ENCODE assay signal across 12 cellular contexts in the genomic region with DNA sequence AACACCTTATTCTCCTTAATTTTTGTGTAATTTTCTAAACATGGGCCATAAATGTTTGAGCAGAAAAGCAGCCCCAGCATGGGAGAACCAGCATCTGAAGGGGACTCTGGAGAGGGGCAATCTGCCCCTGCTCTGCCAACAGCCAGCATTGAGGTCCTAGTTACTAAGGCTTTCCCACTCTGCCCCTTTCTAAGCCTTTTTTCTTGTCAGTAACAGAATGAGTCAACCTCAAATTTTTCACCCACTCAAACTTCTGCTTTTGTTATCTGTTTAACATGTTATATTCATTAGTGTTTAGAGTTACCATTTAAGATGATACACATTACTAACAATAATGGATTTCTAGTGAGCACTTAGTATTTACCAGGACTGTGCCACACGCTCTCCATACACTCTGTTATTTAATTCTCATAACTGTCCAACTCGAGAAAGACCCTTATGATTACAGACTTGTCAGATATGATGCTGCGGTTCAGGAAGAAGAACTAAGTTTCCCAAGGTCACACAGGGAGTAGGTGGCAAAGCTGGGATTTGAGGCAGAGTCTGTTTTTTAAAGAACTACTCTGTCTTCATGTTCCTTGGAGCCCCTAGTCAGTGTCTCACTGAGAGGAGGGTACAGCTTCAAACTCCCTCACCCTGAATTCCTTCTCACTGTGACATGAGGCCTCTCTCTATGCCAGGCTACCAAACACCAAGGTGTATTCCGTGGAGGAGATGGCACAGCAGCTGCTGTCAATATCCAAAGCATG. TPM values are rescaled to one million over a fixed set of nuclear protein-coding genes. Genes with fewer than 3 reads are reported as not detected.
DNase-seq lines count a peak whose midpoint lies in the region; ATAC-seq and TF ChIP-seq lines count a peak whose summit lies in the region.
"Had no signal": no experiment of that assay in that cellular context is flagged by ENCODE, and none has a peak within 500 bp of the region (broad histone marks: within the 10 kb centered on the region; RNA-seq: fewer than 3 reads in every experiment).

No MANE protein-coding gene starts in this region.

- H3K4me1 ChIP-seq in left lung (no peaks in the 10 kb centered on the region), neural progenitor cell (no peaks in the 10 kb centered on the region)

- no peak overlapping the region for H3K4me2 ChIP-seq in neural progenitor cell

- peaks cover 0 to 5% of the 10 kb centered on the region in 2 donors for H3K27me3 ChIP-seq in left lung
- no peaks in the 10 kb centered on the region for H3K27me3 ChIP-seq in neural progenitor cell

- H3K36me3 Mint-ChIP-seq in activated CD4-positive, alpha-beta T cell treated with anti-CD3 and anti-CD28 coated beads for 36 hours (ENCODE audit: low read depth): no peaks in the 10 kb centered on the region
- H3K36me3 Mint-ChIP-seq in activated CD4-positive, alpha-beta T cell treated with anti-CD3 and anti-CD28 coated beads, Interleukin-2, amount 10 ng/mL, durations not matched to agents 24 days and 14 days (ENCODE audit: low read depth): no peaks in the 10 kb centered on the region
- no peaks in the 10 kb centered on the region for H3K36me3 Mint-ChIP-seq in stimulated activated naive B cell treated with anti-CD40 and anti-IgM and Interleukin-4, amounts not matched to agents 10 μg/mL and 1 μg/mL and 100 μg/mL, for 72 hours
- H3K36me3 Mint-ChIP-seq in neural progenitor cell: no peaks in the 10 kb centered on the region

- H3K27ac Mint-ChIP-seq in activated CD4-positive, alpha-beta T cell treated with anti-CD3 and anti-CD28 coated beads for 36 hours: no peak overlapping the region
- no peak overlapping the region for H3K27ac Mint-ChIP-seq in activated CD4-positive, alpha-beta T cell treated with anti-CD3 and anti-CD28 coated beads, Interleukin-2, amount 10 ng/mL, durations not matched to agents 24 days and 14 days
- peak overlapping the region; percentile 94 for H3K27ac Mint-ChIP-seq in stimulated activated naive B cell treated with anti-CD40 and anti-IgM and Interleukin-4, amounts not matched to agents 10 μg/mL and 1 μg/mL and 100 μg/mL, for 72 hours
- H3K27ac Mint-ChIP-seq in neural progenitor cell: no peak overlapping the region
- H3K27ac Mint-ChIP-seq: IgD-negative memory B cell had no signal

- H3F3A ChIP-seq in neural progenitor cell (ENCODE audit: low read depth): no peaks in the 10 kb centered on the region

- no peaks in the 10 kb centered on the region for H4K20me1 ChIP-seq in neural progenitor cell (ENCODE audit: low read depth)

- no peak overlapping the region for H3K4me3 Mint-ChIP-seq in activated CD4-positive, alpha-beta T cell treated with anti-CD3 and anti-CD28 coated beads for 36 hours
- H3K4me3 Mint-ChIP-seq in activated CD4-positive, alpha-beta T cell treated with anti-CD3 and anti-CD28 coated beads, Interleukin-2, amount 10 ng/mL, durations not matched to agents 24 days and 14 days: no peak overlapping the region
- peak overlapping the region; percentile 36 to 66 for H3K4me3 Mint-ChIP-seq in stimulated activated naive B cell treated with anti-CD40 and anti-IgM and Interleukin-4, amounts not matched to agents 10 μg/mL and 1 μg/mL and 100 μg/mL, for 72 hours
- no peak overlapping the region for H3K4me3 Mint-ChIP-seq in neural progenitor cell

- H3K4me3 ChIP-seq in foreskin fibroblast (ENCODE audit: low read depth in 1 of 2, low read length in 2 of 2) (no peak overlapping the region), left lung (no peak overlapping the region), neural progenitor cell (no peak overlapping the region)

- peaks cover 21% of the 10 kb centered on the region for H3K27me3 Mint-ChIP-seq in activated CD4-positive, alpha-beta T cell treated with anti-CD3 and anti-CD28 coated beads for 36 hours
- H3K27me3 Mint-ChIP-seq in activated CD4-positive, alpha-beta T cell treated with anti-CD3 and anti-CD28 coated beads, Interleukin-2, amount 10 ng/mL, durations not matched to agents 24 days and 14 days: peaks cover 5% of the 10 kb centered on the region
- peaks cover 5 to 20% of the 10 kb centered on the region in 2 donors for H3K27me3 Mint-ChIP-seq in stimulated activated naive B cell treated with anti-CD40 and anti-IgM and Interleukin-4, amounts not matched to agents 10 μg/mL and 1 μg/mL and 100 μg/mL, for 72 hours
- H3K27me3 Mint-ChIP-seq in neural progenitor cell (ENCODE audit: insufficient read depth, low read depth): peaks cover 3% of the 10 kb centered on the region

- no peak for DNase-seq in activated CD4-positive, alpha-beta T cell treated with anti-CD3 and anti-CD28 coated beads for 36 hours
- no peak for DNase-seq in activated CD4-positive, alpha-beta T cell treated with anti-CD3 and anti-CD28 coated beads, Interleukin-2, amount 10 ng/mL, durations not matched to agents 24 days and 14 days
- DNase-seq in stimulated activated naive B cell treated with anti-CD40 and anti-IgM and Interleukin-4, amounts not matched to agents 10 μg/mL and 1 μg/mL and 100 μg/mL, for 72 hours: no peak
- no peak for DNase-seq in foreskin fibroblast
- DNase-seq in left lung: no peak
- DNase-seq in neural progenitor cell (ENCODE audit: low spot score): no peak
- DNase-seq: 8988T; activated effector memory CD4-positive, alpha-beta T cell treated with anti-CD3 and anti-CD28 coated beads, Interleukin-2, amount 50 U/mL, for 16 hours; T-helper 2 cell had no signal

- peaks cover 9% of the 10 kb centered on the region for H3K4me1 Mint-ChIP-seq in activated CD4-positive, alpha-beta T cell treated with anti-CD3 and anti-CD28 coated beads for 36 hours
- peaks cover 3% of the 10 kb centered on the region for H3K4me1 Mint-ChIP-seq in activated CD4-positive, alpha-beta T cell treated with anti-CD3 and anti-CD28 coated beads, Interleukin-2, amount 10 ng/mL, durations not matched to agents 24 days and 14 days
- H3K4me1 Mint-ChIP-seq in stimulated activated naive B cell treated with anti-CD40 and anti-IgM and Interleukin-4, amounts not matched to agents 10 μg/mL and 1 μg/mL and 100 μg/mL, for 72 hours: peaks cover 12 to 13% of the 10 kb centered on the region in 2 donors
- no peaks in the 10 kb centered on the region for H3K4me1 Mint-ChIP-seq in neural progenitor cell

- no peak overlapping the region for H3K9ac ChIP-seq in neural progenitor cell

- no peaks in the 10 kb centered on the region for H3K9me3 ChIP-seq in left lung
- H3K9me3 ChIP-seq in neural progenitor cell (ENCODE audit: low read depth): no peaks in the 10 kb centered on the region

- CTCF ChIA-PET in activated CD4-positive, alpha-beta T cell treated with anti-CD3 and anti-CD28 coated beads for 36 hours (lab: Charles Lee): no interaction called here

- ATAC-seq in activated CD4-positive, alpha-beta T cell treated with anti-CD3 and anti-CD28 coated beads for 36 hours: peak; percentile 39
- ATAC-seq in HG02642 (IDR thresholded peaks at IDR 0.05; ENCODE audit: poor library complexity, unreplicated experiment): peak; percentile 70
- peak; percentile 82 for ATAC-seq in HG03520 (IDR thresholded peaks at IDR 0.05; ENCODE audit: unreplicated experiment)
- ATAC-seq in stimulated activated naive B cell treated with anti-CD40 and anti-IgM and Interleukin-4, amounts not matched to agents 10 μg/mL and 1 μg/mL and 100 μg/mL, for 72 hours (replicated peaks): peak; percentile 72 to 75
- no peak for ATAC-seq in left lung

- TF ChIP-seq CTCF in foreskin fibroblast (IDR thresholded peaks at IDR 0.05; ENCODE audit: low read depth, low read length) (no peak), left lung (IDR thresholded peaks at IDR 0.05) (no peak), neural progenitor cell (IDR thresholded peaks at IDR 0.05) (no peak)

- H3K79me2 ChIP-seq in neural progenitor cell (ENCODE audit: low read depth): no peaks in the 10 kb centered on the region

- POLR2A ChIA-PET in activated CD4-positive, alpha-beta T cell treated with anti-CD3 and anti-CD28 coated beads for 36 hours (lab: Charles Lee): no interaction called here

- H2AFZ ChIP-seq in neural progenitor cell (replicated peaks): no peak overlapping the region

- H3K9me3 Mint-ChIP-seq in activated CD4-positive, alpha-beta T cell treated with anti-CD3 and anti-CD28 coated beads for 36 hours (ENCODE audit: low read depth): no peaks in the 10 kb centered on the region
- no peaks in the 10 kb centered on the region for H3K9me3 Mint-ChIP-seq in activated CD4-positive, alpha-beta T cell treated with anti-CD3 and anti-CD28 coated beads, Interleukin-2, amount 10 ng/mL, durations not matched to agents 24 days and 14 days
- H3K9me3 Mint-ChIP-seq in stimulated activated naive B cell treated with anti-CD40 and anti-IgM and Interleukin-4, amounts not matched to agents 10 μg/mL and 1 μg/mL and 100 μg/mL, for 72 hours: no peaks in the 10 kb centered on the region
- H3K9me3 Mint-ChIP-seq in neural progenitor cell: peaks cover 6% of the 10 kb centered on the region

- intact Hi-C loops in activated CD4-positive, alpha-beta T cell treated with anti-CD3 and anti-CD28 coated beads for 36 hours (cut with DNase I, micrococcal nuclease): no loop called here
- intact Hi-C loops in activated CD4-positive, alpha-beta T cell treated with anti-CD3 and anti-CD28 coated beads, Interleukin-2, amount 10 ng/mL, durations not matched to agents 24 days and 14 days (cut with micrococcal nuclease): no loop called here
- intact Hi-C loops in left lung (cut with DNase I): no loop called here

- H3K27ac ChIP-seq in left lung (no peak overlapping the region), neural progenitor cell (no peak overlapping the region)

- H3K36me3 ChIP-seq in left lung: no peaks in the 10 kb centered on the region
- no peaks in the 10 kb centered on the region for H3K36me3 ChIP-seq in neural progenitor cell

RNA-seq across cellular contexts. Expression of a gene that starts 19.9 kb away (rescaled TPM):
- 1 to 10 TPM; 5.7 to 7.5 TPM for total RNA-seq in activated CD4-positive, alpha-beta T cell treated with anti-CD3 and anti-CD28 coated beads for 36 hours
- 8.6 and 9.8 TPM in 2 replicates for total RNA-seq in activated CD4-positive, alpha-beta T cell treated with anti-CD3 and anti-CD28 coated beads, Interleukin-2, amount 10 ng/mL, durations not matched to agents 24 days and 14 days
- total RNA-seq in left lung (10 to 100 TPM; 11.2 to 19.0 TPM), neural progenitor cell (ENCODE audit: low replicate concordance) (14.8 and 18.9 TPM in 2 replicates)

Comparison
In these comparisons a context has a peak if more than half of its experiments do, and no peak if none do; other contexts are left out.
1. H3K4me3 Mint-ChIP-seq: peak in stimulated activated naive B cell treated with anti-CD40 and anti-IgM and Interleukin-4, amounts not matched to agents 10 μg/mL and 1 μg/mL and 100 μg/mL, for 72 hours (2 of 2); none in activated CD4-positive, alpha-beta T cell treated with anti-CD3 and anti-CD28 coated beads for 36 hours (single experiment), activated CD4-positive, alpha-beta T cell treated with anti-CD3 and anti-CD28 coated beads, Interleukin-2, amount 10 ng/mL, durations not matched to agents 24 days and 14 days (single experiment) and neural progenitor cell (single experiment).